10 cellular contexts compared by ENCODE assay signal in genomic region chr10:103154464-103155299, GRCh38. TPM values are rescaled to one million over a fixed set of nuclear protein-coding genes. Genes with fewer than 3 reads are reported as not detected.
DNase-seq lines count a peak whose midpoint lies in the region; ATAC-seq, FAIRE-seq and TF ChIP-seq lines count a peak whose summit lies in the region.
"Had no signal": no experiment of that assay in that cellular context is flagged by ENCODE, and none has a peak within 500 bp of the region (broad histone marks: within the 10 kb centered on the region; RNA-seq: fewer than 3 reads in every experiment).

No MANE protein-coding gene starts in this region.

- no peaks in the 10 kb centered on the region for H3K9me3 Mint-ChIP-seq in naive thymus-derived CD8-positive, alpha-beta T cell

- peaks cover 3 to 27% (median 14%) of the 10 kb centered on the region in 4 donors for H3K4me1 Mint-ChIP-seq in naive thymus-derived CD8-positive, alpha-beta T cell

- no peak overlapping the region for H3K4me3 ChIP-seq in HEK293 (ENCODE audit: low read depth, low read length)
- no peak overlapping the region for H3K4me3 ChIP-seq in GM12878
- no peak overlapping the region for H3K4me3 ChIP-seq in right cardiac atrium (ENCODE audit: low read length)
- no peak overlapping the region for H3K4me3 ChIP-seq in skeletal muscle satellite cell (ENCODE audit: low read length)

- WGBS in GM12878 (ENCODE audit: insufficient coverage, insufficient replicate concordance, low lambda C conversion rate, missing lambda C conversion rate): 97% methylated on average over 3 of the region's 3 CpGs
- 35% methylated on average over 3 of the region's 3 CpGs for WGBS in right cardiac atrium

- H3K36me3 ChIP-seq in HEK293 (ENCODE audit: control insufficient read depth in 2 of 2, insufficient read depth in 1 of 2, low read length in 2 of 2) (no peaks in the 10 kb centered on the region; a peak in 1 of 3 replicates), GM12878 (ENCODE audit: control insufficient read depth in 2 of 2, insufficient read depth in 2 of 2, low read length in 1 of 2) (no peaks in the 10 kb centered on the region), skeletal muscle satellite cell (ENCODE audit: insufficient read depth, low read length) (peaks cover 9% of the 10 kb centered on the region)

- H3K36me3 Mint-ChIP-seq in naive thymus-derived CD8-positive, alpha-beta T cell: peaks cover 7 to 66% (median 10%) of the 10 kb centered on the region in 3 donors

- TF ChIP-seq CTCF in HEK293 (tag by site-specific recombination; IDR thresholded peaks at IDR 0.05) (no peak), GM12878 (IDR thresholded peaks at IDR 0.05 in 2 of 3, conservative IDR thresholded peaks at IDR 0.05 in 1 of 3; ENCODE audit: control insufficient read depth in 2 of 3, extremely low read depth in 1 of 3, insufficient read depth in 1 of 3, low read depth in 3 of 3, low read length in 3 of 3) (no peak)

- H3K79me2 ChIP-seq in GM12878 (ENCODE audit: control insufficient read depth, insufficient read depth, low read length): no peaks in the 10 kb centered on the region; the same call in 1 of the 2 replicates

- H3K27ac ChIP-seq in HEK293 (ENCODE audit: extremely low read depth, low read depth, low read length): no peak overlapping the region
- no peak overlapping the region for H3K27ac ChIP-seq in GM12878 (ENCODE audit: control insufficient read depth, insufficient read depth)
- no peak overlapping the region for H3K27ac ChIP-seq in right cardiac atrium (ENCODE audit: low read length)

- H4K20me1 ChIP-seq in GM12878 (ENCODE audit: control insufficient read depth, insufficient read depth): no peaks in the 10 kb centered on the region

- FAIRE-seq in GM12878 (lab: Jason Lieb, UNC): peak; percentile 54

- H3K27me3 Mint-ChIP-seq in naive thymus-derived CD8-positive, alpha-beta T cell: no peaks in the 10 kb centered on the region
- H3K27me3 Mint-ChIP-seq: memory B cell had no signal

- POLR2A ChIA-PET in HEK293 (lab: Yijun Ruan, JAX): interaction anchor here (1.0 to 1.1 kb wide), 2 partner anchors 31 to 37 kb away, joined by 3 read pairs; no protein-coding TSS in a partner anchor
- POLR2A ChIA-PET in GM12878 (lab: Charles Lee): interaction anchor here (0.6 to 1.2 kb wide), 3 partner anchors 15 to 75 kb away, joined by 3 to 7 read pairs (median 5); partner anchors contain the start of gene NT5C2
- POLR2A ChIA-PET in naive thymus-derived CD8-positive, alpha-beta T cell (lab: Charles Lee): interaction anchor here (0.6 to 1.3 kb wide), 2 partner anchors 28 to 38 kb away, joined by 3 to 4 read pairs; partner anchors contain the start of gene NT5C2

- H3K4me1 ChIP-seq in HEK293 (ENCODE audit: control insufficient read depth, insufficient read depth, low read length) (peaks cover 25% of the 10 kb centered on the region), GM12878 (ENCODE audit: control insufficient read depth, insufficient read depth, low read length) (no peaks in the 10 kb centered on the region), right cardiac atrium (ENCODE audit: control insufficient read depth, insufficient read depth, low read length) (peaks cover 1% of the 10 kb centered on the region), skeletal muscle satellite cell (ENCODE audit: control insufficient read depth, insufficient read depth, low read length) (peaks cover 33% of the 10 kb centered on the region)

- TF ChIP-seq RAD21 in GM12878 (IDR thresholded peaks at IDR 0.05; ENCODE audit: insufficient read depth, low read depth, low read length): no peak

- DNase-seq in GM12878 (ENCODE audit: low read depth, low spot score) (no peak), right cardiac atrium (no peak), NCI-H446 treated with DMSO at 0.1 percent for 48 hours (lab: John Stamatoyannopoulos, UW) (no peak)
- DNase-seq in naive thymus-derived CD8-positive, alpha-beta T cell: no peak
- DNase-seq: stimulated activated CD4-positive, alpha-beta T cell treated with anti-CD3 and anti-CD28 coated beads, Interleukin-4, amount 100 ng/mL, for 24 hours had no signal

- no TSS peak for BruUV-seq in GM12878 (replicated peaks; lab: Mats Ljungman, UMichigan)

- H3K9ac ChIP-seq in GM12878 (ENCODE audit: control insufficient read depth, insufficient read depth, low read length) (no peak overlapping the region), skeletal muscle satellite cell (ENCODE audit: low read depth, low read length) (peak overlapping the region; percentile 73)

- no peak for TF ChIP-seq EP300 in GM12878 (IDR thresholded peaks at IDR 0.05; ENCODE audit: borderline replicate concordance in 1 of 2, control insufficient read depth in 1 of 2, low read depth in 2 of 2, low read length in 2 of 2)

- RAD21 ChIA-PET in GM12878 (lab: Charles Lee; ENCODE audit: unreplicated experiment): interaction anchor here (1.0 to 1.6 kb wide), 2 partner anchors 38 to 253 kb away, joined by 3 to 7 read pairs; partner anchors contain the start of gene NT5C2

- ATAC-seq in GM12878 (no peak), right cardiac atrium (peak; percentile 59 to 67), GM18520 (IDR thresholded peaks at IDR 0.05; ENCODE audit: unreplicated experiment) (no peak), GM21576 (IDR thresholded peaks at IDR 0.05; ENCODE audit: unreplicated experiment) (no peak)
- no peak for ATAC-seq in naive thymus-derived CD8-positive, alpha-beta T cell

- H2AFZ ChIP-seq in GM12878 (ENCODE audit: control insufficient read depth, low read depth, low read length): no peak overlapping the region

- H3K27me3 ChIP-seq in GM12878 (replicated peaks in 1 of 2; ENCODE audit: control insufficient read depth in 2 of 2, insufficient read depth in 2 of 2, low read length in 1 of 2) (no peaks in the 10 kb centered on the region), right cardiac atrium (ENCODE audit: control insufficient read depth, insufficient read depth) (no peaks in the 10 kb centered on the region), skeletal muscle satellite cell (ENCODE audit: control insufficient read depth, insufficient read depth, low read length) (no peaks in the 10 kb centered on the region)

- CTCF ChIA-PET in HEK293 (lab: Yijun Ruan, JAX) (interaction anchor here (0.6 to 1.7 kb wide), 6 partner anchors 30 to 1752 kb away, joined by 3 to 5 read pairs (median 3); no protein-coding TSS in a partner anchor), GM12878 (lab: Yijun Ruan, JAX) (interaction anchor here (0.6 to 2.6 kb wide), 9 partner anchors 10 to 210 kb away, joined by 3 to 20 read pairs (median 3); no protein-coding TSS in a partner anchor)

- peak overlapping the region in 1 of 10 donors; percentile 44 for H3K27ac Mint-ChIP-seq in naive thymus-derived CD8-positive, alpha-beta T cell
- H3K27ac Mint-ChIP-seq: memory B cell had no signal

- H3K4me3 Mint-ChIP-seq in naive thymus-derived CD8-positive, alpha-beta T cell: no peak overlapping the region
- H3K4me3 Mint-ChIP-seq: memory B cell had no signal

- H3K4me2 ChIP-seq in GM12878 (ENCODE audit: control insufficient read depth, insufficient read depth) (no peak overlapping the region), skeletal muscle satellite cell (ENCODE audit: low read length) (peak overlapping the region; percentile 77)

- SMC1A ChIA-PET in GM12878 (lab: Charles Lee; ENCODE audit: uncharacterized antibody, unreplicated experiment): interaction anchor here (0.8 to 3.4 kb wide), 10 partner anchors 10 to 90 kb away, joined by 3 to 18 read pairs (median 4); no protein-coding TSS in a partner anchor

- H3K9me3 ChIP-seq in HEK293 (ENCODE audit: control insufficient read depth, insufficient read depth, low read depth, low read length): no peaks in the 10 kb centered on the region; the same call in 1 of the 2 replicates
- no peaks in the 10 kb centered on the region for H3K9me3 ChIP-seq in GM12878 (replicated peaks; ENCODE audit: control insufficient read depth, insufficient read depth, low read length)
- H3K9me3 ChIP-seq in right cardiac atrium (ENCODE audit: control insufficient read depth, low read length): no peaks in the 10 kb centered on the region
- no peaks in the 10 kb centered on the region for H3K9me3 ChIP-seq in skeletal muscle satellite cell (replicated peaks; ENCODE audit: low read length)

- no peak for TF ChIP-seq POLR2A in GM12878 (IDR thresholded peaks at IDR 0.05; ENCODE audit: low read depth, low read length)

- intact Hi-C loops in GM12878 (cut with micrococcal nuclease; ENCODE audit: unreplicated experiment): no loop called here
- intact Hi-C loops in right cardiac atrium (cut with DNase I): no loop called here

- in situ Hi-C loops in GM12878 (cut with MboI): no loop called here

TF ChIP-seq in HEK293, 187 proteins besides CTCF, POLR2A, EP300 and RAD21 (continues in another document):
- no peak for TF ChIP-seq ZNF138 (tag by site-specific recombination; IDR thresholded peaks at IDR 0.05; ENCODE audit: borderline replicate concordance)

TF ChIP-seq in GM12878, 131 proteins besides CTCF, POLR2A, EP300 and RAD21 (continues in another document):
- TF ChIP-seq ATF3 (IDR thresholded peaks at IDR 0.05; ENCODE audit: borderline replicate concordance, extremely low read depth, low read depth, low read length) (no peak), NBN (IDR thresholded peaks at IDR 0.05) (no peak), KLF5 (IDR thresholded peaks at IDR 0.05; ENCODE audit: partially characterized antibody) (no peak)

RNA-seq across cellular contexts. Expression of gene NT5C2, which starts 38.4 kb away (rescaled TPM):
- 157 and 185 TPM in 2 replicates for total RNA-seq in GM12878 (2013; cell fraction: nucleolus; rRNA removed)
- total RNA-seq in GM12878 (2014; rRNA removed) (54.4 and 64.7 TPM in 2 replicates), GM12878 (2014; rRNA removed; fragmentation: Illumina TruSeq; extraction: Trizol) (45.7 and 49.0 TPM in 2 replicates), GM12878 (2021) (43.2 and 48.5 TPM in 2 replicates), right cardiac atrium (10 to 100 TPM; 34.7 to 46.1 (median 39.4) TPM)
- 23.2 TPM for polyA plus RNA-seq in GM12878 (2011; ENCODE audit: low read depth)
- polyA plus RNA-seq in GM12878 (2011; rRNA removed) (70.1 and 94.8 TPM in 2 replicates), GM12878 (2014; fragmentation: Illumina TruSeq; extraction: Trizol) (66.8 and 78.2 TPM in 2 replicates), GM12878 (2014; fragmentation: Nextera tagmentation; extraction: Ambion mirVana) (10 to 100 TPM; 15.8 to 22.3 TPM), GM12878 (2014; rRNA removed) (50.5 and 57.5 TPM in 2 replicates), GM12878 (2016; fragmentation: Nextera tagmentation; extraction: Ambion mirVana) (10 to 100 TPM; 61.4 to 68.4 TPM), right cardiac atrium (23.3 TPM)
- polyA plus RNA-seq in GM12878 (2011; cell fraction: cytosol; rRNA removed): 33.0 and 40.1 TPM in 2 replicates
- 70.9 and 82.5 TPM in 2 replicates for polyA plus RNA-seq in GM12878 (2011; cell fraction: nucleus; rRNA removed)
- polyA plus RNA-seq in GM12878 (2012): 32.3 and 38.2 TPM in 2 replicates
- polyA minus RNA-seq in GM12878 (2011; rRNA and poly(A)+ RNA removed): 44.7 and 45.5 TPM in 2 replicates
- polyA minus RNA-seq in GM12878 (2011; cell fraction: cytosol; rRNA and poly(A)+ RNA removed): 18.2 and 18.7 TPM in 2 replicates
- 35.0 and 39.2 TPM in 2 replicates for polyA minus RNA-seq in GM12878 (2011; cell fraction: nucleus; rRNA and poly(A)+ RNA removed)
- 22.1 and 35.4 TPM in 2 replicates for total RNA-seq in skeletal muscle satellite cell (2012; rRNA removed)
- 10 to 100 TPM; 80.8 to 94.7 TPM for total RNA-seq in naive thymus-derived CD8-positive, alpha-beta T cell
- polyA plus RNA-seq in naive thymus-derived CD8-positive, alpha-beta T cell: 10 to 100 TPM; 48.1 to 63.9 (median 58.3) TPM

Comparison
In these comparisons a context has a peak if more than half of its experiments do, and no peak if none do; other contexts are left out.
1. ATAC-seq: peak in right cardiac atrium (2 of 2); none in GM12878 (single experiment), naive thymus-derived CD8-positive, alpha-beta T cell (0 of 2), GM18520 (single experiment) and GM21576 (single experiment).